Comparison of ENCODE assay signal across 25 cellular contexts in the genomic region with DNA sequence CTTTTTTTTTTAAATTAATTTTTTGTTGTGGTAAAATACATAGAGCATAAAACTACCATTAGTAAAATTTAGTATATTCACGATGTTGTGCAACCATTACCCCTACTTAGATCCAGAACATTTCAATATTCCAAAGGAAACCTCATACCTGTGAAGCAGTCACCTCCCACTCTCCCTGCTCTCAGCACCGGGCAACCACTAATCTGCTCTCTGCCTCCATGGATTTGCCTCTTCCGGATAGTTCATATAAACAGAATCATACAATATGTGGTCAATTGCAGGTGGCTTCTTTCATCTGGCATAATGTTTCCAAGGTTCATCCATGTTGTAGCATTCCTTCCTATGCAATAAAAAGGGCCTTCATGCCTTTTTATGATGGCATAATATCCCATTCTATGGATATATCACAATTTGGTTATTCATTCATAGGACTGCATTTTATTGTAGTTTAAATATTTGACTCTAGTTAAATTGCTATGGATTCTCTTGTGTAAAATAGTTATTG. TPM values are rescaled to one million over a fixed set of nuclear protein-coding genes. Genes with fewer than 3 reads are reported as not detected.
"Had no signal": no experiment of that assay in that cellular context is flagged by ENCODE, and none has a peak within 500 bp of the region (broad histone marks: within the 10 kb centered on the region; RNA-seq: fewer than 3 reads in every experiment).

No MANE protein-coding gene starts in this region.

- H3K27me3 ChIP-seq: ascending aorta, brain microvascular endothelial cell, stomach, tibial artery had no signal

- H3K4me3 ChIP-seq: ascending aorta, psoas muscle, stomach, tibial artery had no signal

- DNase-seq: activated CD4-positive, alpha-beta memory T cell treated with anti-CD3 and anti-CD28 coated beads, Interleukin-2, amount 10 ng/mL, durations not matched to agents 7 days and 5 days; activated CD4-positive, alpha-beta T cell treated with anti-CD3 and anti-CD28 coated beads for 1 hour; activated CD4-positive, alpha-beta T cell treated with anti-CD3 and anti-CD28 coated beads, Interleukin-2, amount 10 ng/mL, durations not matched to agents 7 days and 5 days; activated CD8-positive, alpha-beta memory T cell treated with anti-CD3 and anti-CD28 coated beads, Interleukin-2, amount 50 U/mL, for 48 hours; activated gamma-delta T cell; activated naive CD4-positive, alpha-beta T cell treated with anti-CD3 and anti-CD28 coated beads, Interleukin-2, amount 10 ng/mL, durations not matched to agents 7 days and 5 days; activated naive CD8-positive, alpha-beta T cell treated with anti-CD3 and anti-CD28 coated beads, Interleukin-2, amount 10 ng/mL, durations not matched to agents 7 days and 5 days; activated T-cell treated with anti-CD3 and anti-CD28 coated beads, Interleukin-2, amount 50 U/mL, for 24 hours; brain microvascular endothelial cell; effector memory CD4-positive, alpha-beta T cell; erythroblast; foreskin fibroblast; left ventricle myocardium superior; naive thymus-derived CD4-positive, alpha-beta T cell; psoas muscle; SK-N-SH; stimulated activated CD4-positive, alpha-beta T cell treated with anti-CD3 and anti-CD28 coated beads, Interleukin-15, amount 100 ng/mL, for 24 hours; stimulated activated CD4-positive, alpha-beta T cell treated with anti-CD3 and anti-CD28 coated beads, Interleukin-2, amount 100 ng/mL, for 24 hours; stimulated activated naive B cell treated with anti-CD40 and anti-IgM and Interleukin-4, amounts not matched to agents 10 μg/mL and 1 μg/mL and 100 μg/mL, for 72 hours; stomach; SW 1271; T-helper 17 cell; tibial artery had no signal

- H3K27ac ChIP-seq: ascending aorta, brain microvascular endothelial cell, parathyroid adenoma, psoas muscle, stomach, tibial artery had no signal

- H3K9ac ChIP-seq: parathyroid adenoma, SK-N-SH had no signal

- H3K9me3 ChIP-seq: ascending aorta, psoas muscle, SK-N-SH, stomach, tibial artery had no signal

- H3K36me3 ChIP-seq: ascending aorta, brain microvascular endothelial cell, stomach, tibial artery had no signal

- H3K4me1 ChIP-seq: ascending aorta, parathyroid adenoma, psoas muscle, tibial artery had no signal

RNA-seq across cellular contexts. Expression of a gene that starts 23.9 kb away (rescaled TPM):
- total RNA-seq: activated CD4-positive, alpha-beta T cell treated with anti-CD3 and anti-CD28 coated beads, Interleukin-2, amount 10 ng/mL, durations not matched to agents 7 days and 5 days; activated naive CD8-positive, alpha-beta T cell treated with anti-CD3 and anti-CD28 coated beads, Interleukin-2, amount 10 ng/mL, durations not matched to agents 7 days and 5 days; T-helper 17 cell had no signal
